16 cellular contexts compared by ENCODE assay signal in genomic region chr18:8952796-8953760, GRCh38.
DNase-seq lines count a peak whose midpoint lies in the region; ATAC-seq and TF ChIP-seq lines count a peak whose summit lies in the region.
"Had no signal": no experiment of that assay in that cellular context is flagged by ENCODE, and none has a peak within 500 bp of the region (broad histone marks: within the 10 kb centered on the region; RNA-seq: fewer than 3 reads in every experiment).

No MANE protein-coding gene starts in this region.

- peaks cover 66% of the 10 kb centered on the region for H3K4me1 ChIP-seq in OCI-LY7 (ENCODE audit: insufficient read depth, low read length, poor library complexity, severe bottlenecking)

- no peak for TF ChIP-seq CTCF in OCI-LY7 (conservative IDR thresholded peaks at IDR 0.05; ENCODE audit: low read length)
- TF ChIP-seq CTCF in coronary artery (IDR thresholded peaks at IDR 0.05) = no peak

- POLR2A ChIA-PET in OCI-LY7 (lab: Charles Lee) = interaction anchor here (1.7 to 2.9 kb wide), 3 partner anchors 10 to 41 kb away, joined by 4 to 9 read pairs (median 8); no protein-coding TSS in a partner anchor

- BruUV-seq in OCI-LY7 (replicated peaks; lab: Mats Ljungman, UMichigan) = no TSS peak

- H2AFZ ChIP-seq in OCI-LY7 (ENCODE audit: low read length) = peak overlapping the region; percentile 69; the same call in 1 of the 2 replicates

- H3K9me3 ChIP-seq in OCI-LY7 (ENCODE audit: low read length) = peaks cover 29% of the 10 kb centered on the region; the same call in 1 of the 2 replicates
- H3K9me3 ChIP-seq: SJSA1 had no signal

- no peaks in the 10 kb centered on the region for H3K9me2 ChIP-seq in OCI-LY7 (ENCODE audit: insufficient read depth, low read length)

- no peaks in the 10 kb centered on the region for H4K20me1 ChIP-seq in OCI-LY7 (ENCODE audit: insufficient read depth, low read length)

- peaks cover 13% of the 10 kb centered on the region for H3K36me3 ChIP-seq in OCI-LY7 (ENCODE audit: insufficient read depth, low read length)
- H3K36me3 ChIP-seq: SJSA1 had no signal

- H3K27ac ChIP-seq in OCI-LY7 (ENCODE audit: low read depth, low read length, poor library complexity, severe bottlenecking) = peak overlapping the region; percentile 91
- H3K27ac ChIP-seq in coronary artery = no peak overlapping the region
- H3K27ac ChIP-seq: SJSA1 had no signal

- peak; percentile 94 for DNase-seq in EL
- no peak for DNase-seq in OCI-LY7 (ENCODE audit: low spot score)
- peak; percentile 28 for DNase-seq in coronary artery (ENCODE audit: low spot score)
- peak; percentile 64 for DNase-seq in non-pigmented ciliary epithelial cell (ENCODE audit: low read depth)
- no peak for DNase-seq in NOMO-1 (lab: John Stamatoyannopoulos, UW; ENCODE audit: unreplicated experiment in 2 of 2)
- no peak for DNase-seq in activated T-cell treated with anti-CD3 and anti-CD28 coated beads, Interleukin-2, amount 50 U/mL, for 1 hour
- DNase-seq: activated naive CD4-positive, alpha-beta T cell treated with anti-CD3 and anti-CD28 coated beads, Interleukin-2, amount 10 ng/mL, durations not matched to agents 7 days and 5 days; CD8-positive, alpha-beta memory T cell; cortex of kidney; KBM-7; left colon; NCI-H82; right cardiac atrium had no signal

- H3K4me3 ChIP-seq in OCI-LY7 (ENCODE audit: low read depth, low read length, poor library complexity, severe bottlenecking) (no peak overlapping the region), coronary artery (no peak overlapping the region)
- H3K4me3 ChIP-seq: SJSA1 had no signal

- no peak for ATAC-seq in GM19467 (IDR thresholded peaks at IDR 0.05; ENCODE audit: unreplicated experiment)
- no peak for ATAC-seq in GM19324 (IDR thresholded peaks at IDR 0.05; ENCODE audit: low FRiP score, unreplicated experiment)
- ATAC-seq: left colon, right cardiac atrium had no signal

- intact Hi-C loops in OCI-LY7 (cut with micrococcal nuclease; ENCODE audit: unreplicated experiment) = no loop called here

- peak overlapping the region; percentile 66 for H3K4me2 ChIP-seq in OCI-LY7 (ENCODE audit: low read length)

- no peaks in the 10 kb centered on the region for H3K79me2 ChIP-seq in OCI-LY7 (ENCODE audit: insufficient read depth, low read depth, low read length)

- CTCF ChIA-PET in OCI-LY7 (lab: Charles Lee; ENCODE audit: unreplicated experiment) = no interaction called here

Comparison
In these comparisons a context has a peak if more than half of its experiments do, and no peak if none do; other contexts are left out.
1. DNase-seq: peak in EL (single experiment), coronary artery (single experiment) and non-pigmented ciliary epithelial cell (single experiment); none in OCI-LY7 (single experiment), NOMO-1 (0 of 2) and activated T-cell treated with anti-CD3 and anti-CD28 coated beads, Interleukin-2, amount 50 U/mL, for 1 hour (single experiment).